1 cellular context compared by ENCODE assay signal in genomic region chr10:106930751-106931150, GRCh38.
TF ChIP-seq lines count a peak whose summit lies in the region.

No MANE protein-coding gene starts in this region.

TF ChIP-seq in HepG2, 621 proteins besides CTCF, POLR2A, EP300 and RAD21 (continued from another document):
- TF ChIP-seq ARID5B (CRISPR knock-in tag; IDR thresholded peaks at IDR 0.05): no peak
- no peak for TF ChIP-seq ZNF24 (IDR thresholded peaks at IDR 0.05)
- no peak for TF ChIP-seq PAF1 (CRISPR knock-in tag; IDR thresholded peaks at IDR 0.05)
